ENCODE assay signal across 25 cellular contexts in the genomic region with DNA sequence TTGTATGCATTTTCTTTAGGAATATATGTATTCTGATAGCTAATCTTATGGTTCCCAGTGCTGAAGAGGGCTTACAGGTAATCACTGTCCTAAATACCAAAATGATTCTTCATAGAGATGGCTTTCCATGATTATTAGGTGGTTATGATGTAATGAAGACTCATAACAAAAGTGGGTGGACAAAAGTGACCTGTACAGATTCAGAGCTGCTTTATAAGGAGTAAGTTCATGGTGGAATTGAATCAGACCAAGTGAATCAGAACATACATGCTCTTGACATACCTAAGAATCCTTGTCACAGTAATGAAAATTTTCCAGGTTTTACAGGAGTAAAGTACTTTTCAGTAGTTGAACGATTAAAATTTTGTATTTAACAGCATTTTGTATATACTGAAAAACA.
DNase-seq lines count a peak whose midpoint lies in the region; TF ChIP-seq lines count a peak whose summit lies in the region.
"Had no signal": no experiment of that assay in that cellular context is flagged by ENCODE, and none has a peak within 500 bp of the region (broad histone marks: within the 10 kb centered on the region; RNA-seq: fewer than 3 reads in every experiment).

No MANE protein-coding gene starts in this region.

- 100% methylated on average over 1 of the region's 1 CpG for WGBS in mammary epithelial cell (ENCODE audit: low coverage, missing lambda C conversion rate)
- WGBS in prostate gland: 100% methylated on average over 1 of the region's 1 CpG

- TF ChIP-seq CTCF in mammary epithelial cell (conservative IDR thresholded peaks at IDR 0.05 in 1 of 2, IDR thresholded peaks at IDR 0.05 in 1 of 2; ENCODE audit: extremely low read depth in 1 of 2, insufficient read depth in 1 of 2, low read depth in 1 of 2, low read length in 2 of 2) (no peak), MCF 10A (IDR thresholded peaks at IDR 0.05; ENCODE audit: unreplicated experiment) (no peak), prostate gland (IDR thresholded peaks at IDR 0.05) (no peak), MM.1S (IDR thresholded peaks at IDR 0.05; ENCODE audit: low read length) (no peak)

- CTCF ChIA-PET in mammary epithelial cell (lab: Charles Lee; ENCODE audit: low non-redundant PET): no interaction called here
- CTCF ChIA-PET in MCF 10A (lab: Yijun Ruan, JAX): no interaction called here

- H3K9ac ChIP-seq in mammary epithelial cell (ENCODE audit: insufficient read depth, low read length) (no peak overlapping the region), MM.1S (ENCODE audit: low read length) (no peak overlapping the region)
- H3K9ac ChIP-seq: parathyroid adenoma had no signal

- H4K20me1 ChIP-seq in mammary epithelial cell (ENCODE audit: insufficient read depth, low read length) (no peaks in the 10 kb centered on the region), MM.1S (ENCODE audit: insufficient read depth, low read length) (no peaks in the 10 kb centered on the region)

- H3K36me3 ChIP-seq in mammary epithelial cell (ENCODE audit: insufficient read depth, low read length) (no peaks in the 10 kb centered on the region), prostate gland (no peaks in the 10 kb centered on the region), MM.1S (replicated peaks; ENCODE audit: insufficient read depth, low read length) (no peaks in the 10 kb centered on the region)

- H3K4me3 Mint-ChIP-seq in MCF 10A (ENCODE audit: unreplicated experiment): no peak overlapping the region
- H3K4me3 Mint-ChIP-seq: activated naive CD8-positive, alpha-beta T cell treated with anti-CD3 and anti-CD28 coated beads, Interleukin-2, amount 10 ng/mL, durations not matched to agents 7 days and 5 days; activated T-helper 17 cell treated with anti-CD3 and anti-CD28 coated beads, Interleukin-2, amount 50 U/mL, for 72 hours; mesothelial cell of epicardium; nephron; stimulated activated naive CD8-positive, alpha-beta T cell treated with anti-CD3 and anti-CD28 coated beads, Interleukin-15, Interleukin-2, amounts not matched to agents 100 ng/mL and 50 ng/mL, for 24 hours; T-cell had no signal

- no peaks in the 10 kb centered on the region for H3K9me3 Mint-ChIP-seq in MCF 10A (ENCODE audit: unreplicated experiment)
- H3K9me3 Mint-ChIP-seq: activated T-helper 17 cell treated with anti-CD3 and anti-CD28 coated beads, Interleukin-2, amount 50 U/mL, for 72 hours had no signal

- H3K27me3 ChIP-seq in mammary epithelial cell (ENCODE audit: insufficient read depth, low read length) (no peaks in the 10 kb centered on the region), prostate gland (replicated peaks; ENCODE audit: insufficient read depth) (no peaks in the 10 kb centered on the region), MM.1S (replicated peaks; ENCODE audit: insufficient read depth, low read length) (no peaks in the 10 kb centered on the region)
- H3K27me3 ChIP-seq: transverse colon had no signal

- H2AFZ ChIP-seq in mammary epithelial cell (ENCODE audit: low read depth, low read length) (no peak overlapping the region), MM.1S (ENCODE audit: low read length) (no peak overlapping the region)
- H2AFZ ChIP-seq: parathyroid adenoma had no signal

- no peaks in the 10 kb centered on the region for H3K27me3 Mint-ChIP-seq in MCF 10A (ENCODE audit: insufficient read depth, unreplicated experiment)
- H3K27me3 Mint-ChIP-seq: activated naive CD8-positive, alpha-beta T cell treated with anti-CD3 and anti-CD28 coated beads, Interleukin-2, amount 10 ng/mL, durations not matched to agents 7 days and 5 days; activated T-helper 17 cell treated with anti-CD3 and anti-CD28 coated beads, Interleukin-2, amount 50 U/mL, for 72 hours; stimulated activated naive CD8-positive, alpha-beta T cell treated with anti-CD3 and anti-CD28 coated beads, Interleukin-15, Interleukin-2, amounts not matched to agents 100 ng/mL and 50 ng/mL, for 24 hours; T-cell had no signal

- H3K9me2 ChIP-seq in MM.1S (replicated peaks; ENCODE audit: insufficient read depth, low read length): no peaks in the 10 kb centered on the region

- intact Hi-C loops in mammary epithelial cell (cut with micrococcal nuclease) (loop anchor here (2.0 kb wide), 1 partner anchor 105 kb away; a partner anchor contains a TSS), MCF 10A (cut with micrococcal nuclease) (no loop called here), prostate gland (cut with DNase I) (no loop called here)

- peaks cover 25% of the 10 kb centered on the region for H3K36me3 Mint-ChIP-seq in MCF 10A (ENCODE audit: insufficient read depth, unreplicated experiment)

- peaks cover 6% of the 10 kb centered on the region for H3K4me1 ChIP-seq in mammary epithelial cell (ENCODE audit: insufficient read depth, low read length)
- H3K4me1 ChIP-seq in prostate gland (replicated peaks): no peaks in the 10 kb centered on the region
- H3K4me1 ChIP-seq in MM.1S (ENCODE audit: low read length): no peaks in the 10 kb centered on the region
- H3K4me1 ChIP-seq: parathyroid adenoma, transverse colon had no signal

- DNase-seq in mammary epithelial cell (peak; percentile 87), MCF 10A (ENCODE audit: unreplicated experiment) (no peak), amniotic epithelial cell (ENCODE audit: low read depth) (peak; percentile 46), glomerular visceral epithelial cell (ENCODE audit: extremely low spot score) (peak; percentile 1), prostate gland (ENCODE audit: low spot score) (no peak), NCI-H2196 (lab: John Stamatoyannopoulos, UW; ENCODE audit: unreplicated experiment) (no peak), MM.1S (no peak), H4 (ENCODE audit: low spot score) (no peak)
- DNase-seq: activated CD4-positive, alpha-beta T cell treated with anti-CD3 and anti-CD28 coated beads for 4 hours; activated naive CD8-positive, alpha-beta T cell treated with anti-CD3 and anti-CD28 coated beads, Interleukin-2, amount 10 ng/mL, durations not matched to agents 7 days and 5 days; AML-193; cortex of kidney; left colon; NCI-H1436 treated with DMSO at 0.1 percent for 48 hours; NCI-H2171; SHP77 treated with DMSO at 0.1 percent for 48 hours; stimulated activated CD4-positive, alpha-beta T cell treated with anti-CD3 and anti-CD28 coated beads, Interleukin-2, amount 100 ng/mL, for 48 hours; T-cell; transverse colon had no signal

- H3K79me2 ChIP-seq in mammary epithelial cell (ENCODE audit: insufficient read depth, low read length) (peaks cover 63% of the 10 kb centered on the region), MM.1S (ENCODE audit: low read length) (peaks cover 43% of the 10 kb centered on the region)

- BruUV-seq in mammary epithelial cell (replicated peaks; lab: Mats Ljungman, UMichigan) (no TSS peak), MCF 10A (replicated peaks; lab: Mats Ljungman, UMichigan) (no TSS peak)

- H3K27ac ChIP-seq in mammary epithelial cell (ENCODE audit: insufficient read depth, low read depth, low read length) (peak overlapping the region; percentile 29), prostate gland (no peak overlapping the region), MM.1S (ENCODE audit: low read length) (no peak overlapping the region)
- H3K27ac ChIP-seq: 22Rv1, parathyroid adenoma, transverse colon had no signal

- no peak for TF ChIP-seq POLR2A in prostate gland (IDR thresholded peaks at IDR 0.05)

- H3K4me3 ChIP-seq in mammary epithelial cell (replicated peaks in 1 of 3; ENCODE audit: insufficient read depth in 1 of 3, low read depth in 2 of 3, low read length in 3 of 3) (no peak overlapping the region), prostate gland (no peak overlapping the region), MM.1S (ENCODE audit: low read length) (no peak overlapping the region)
- H3K4me3 ChIP-seq: transverse colon had no signal

- POLR2A ChIA-PET in MCF 10A (lab: Yijun Ruan, JAX): interaction anchor here (0.7 kb wide), 1 partner anchor 383 kb away, joined by 3 read pairs; no protein-coding TSS in a partner anchor

- no peaks in the 10 kb centered on the region for H3F3A ChIP-seq in MM.1S (ENCODE audit: insufficient read depth, low read length)

- peak overlapping the region; percentile 10 for H3K4me2 ChIP-seq in mammary epithelial cell (ENCODE audit: insufficient read depth, low read depth, low read length)
- no peak overlapping the region for H3K4me2 ChIP-seq in MM.1S (ENCODE audit: low read depth, low read length)

- in situ Hi-C loops in mammary epithelial cell (cut with MboI; ENCODE audit: low sequenced_read_pairs in 2 of 2): no loop called here

- H3K27ac Mint-ChIP-seq in MCF 10A (ENCODE audit: low read depth, unreplicated experiment): no peak overlapping the region
- H3K27ac Mint-ChIP-seq: activated naive CD8-positive, alpha-beta T cell treated with anti-CD3 and anti-CD28 coated beads, Interleukin-2, amount 10 ng/mL, durations not matched to agents 7 days and 5 days; activated T-helper 17 cell treated with anti-CD3 and anti-CD28 coated beads, Interleukin-2, amount 50 U/mL, for 72 hours; mesothelial cell of epicardium; nephron; stimulated activated naive CD8-positive, alpha-beta T cell treated with anti-CD3 and anti-CD28 coated beads, Interleukin-15, Interleukin-2, amounts not matched to agents 100 ng/mL and 50 ng/mL, for 24 hours had no signal

- dilution Hi-C loops in mammary epithelial cell (cut with HindIII; ENCODE audit: low sequenced_read_pairs): no loop called here

- H3K9me3 ChIP-seq in mammary epithelial cell (replicated peaks; ENCODE audit: insufficient read depth, low read length) (no peaks in the 10 kb centered on the region), prostate gland (no peaks in the 10 kb centered on the region), MM.1S (replicated peaks; ENCODE audit: insufficient read depth, low read length) (no peaks in the 10 kb centered on the region)
- H3K9me3 ChIP-seq: transverse colon had no signal

- no peaks in the 10 kb centered on the region for H3K4me1 Mint-ChIP-seq in MCF 10A (ENCODE audit: insufficient read depth, unreplicated experiment)
- H3K4me1 Mint-ChIP-seq: mesothelial cell of epicardium, nephron had no signal

Comparison
In these comparisons a context has a peak if more than half of its experiments do, and no peak if none do; other contexts are left out.
1. DNase-seq: peak in mammary epithelial cell (single experiment), amniotic epithelial cell (single experiment) and glomerular visceral epithelial cell (single experiment); none in MCF 10A (single experiment), prostate gland (single experiment), NCI-H2196 (single experiment), MM.1S (single experiment) and H4 (single experiment).